30 cellular contexts compared by ENCODE assay signal in genomic region chr5:37962389-37962788, GRCh38.
"Had no signal": no experiment of that assay in that cellular context is flagged by ENCODE, and none has a peak within 500 bp of the region (broad histone marks: within the 10 kb centered on the region; RNA-seq: fewer than 3 reads in every experiment).

No MANE protein-coding gene starts in this region.

- H3K27me3 Mint-ChIP-seq: activated CD4-positive, alpha-beta memory T cell treated with anti-CD3 and anti-CD28 coated beads, Interleukin-2, amount 10 ng/mL, durations not matched to agents 7 days and 5 days; activated CD4-positive, alpha-beta T cell treated with anti-CD3 and anti-CD28 coated beads, Interleukin-2, amount 10 ng/mL, durations not matched to agents 7 days and 5 days; activated naive CD4-positive, alpha-beta T cell treated with anti-CD3 and anti-CD28 coated beads, Interleukin-2, amount 10 ng/mL, durations not matched to agents 7 days and 5 days; activated naive CD8-positive, alpha-beta T cell treated with anti-CD3 and anti-CD28 coated beads, Interleukin-2, amount 10 ng/mL, durations not matched to agents 7 days and 5 days; activated T-cell treated with anti-CD3 and anti-CD28 coated beads, Interleukin-2, amount 50 U/mL, for 24 hours; brain; central memory CD8-positive, alpha-beta T cell; effector memory CD8-positive, alpha-beta T cell had no signal

- H3K4me1 ChIP-seq: ascending aorta, breast epithelium, foreskin keratinocyte, gastrocnemius medialis had no signal

- H3K4me1 Mint-ChIP-seq: activated CD4-positive, alpha-beta memory T cell treated with anti-CD3 and anti-CD28 coated beads, Interleukin-2, amount 10 ng/mL, durations not matched to agents 7 days and 5 days; activated CD4-positive, alpha-beta T cell treated with anti-CD3 and anti-CD28 coated beads, Interleukin-2, amount 10 ng/mL, durations not matched to agents 7 days and 5 days; activated naive CD4-positive, alpha-beta T cell treated with anti-CD3 and anti-CD28 coated beads, Interleukin-2, amount 10 ng/mL, durations not matched to agents 7 days and 5 days; activated naive CD8-positive, alpha-beta T cell treated with anti-CD3 and anti-CD28 coated beads, Interleukin-2, amount 10 ng/mL, durations not matched to agents 7 days and 5 days; central memory CD8-positive, alpha-beta T cell had no signal

- FAIRE-seq: colon had no signal

- H3K36me3 Mint-ChIP-seq: activated naive CD4-positive, alpha-beta T cell treated with anti-CD3 and anti-CD28 coated beads, Interleukin-2, amount 10 ng/mL, durations not matched to agents 7 days and 5 days; activated naive CD8-positive, alpha-beta T cell treated with anti-CD3 and anti-CD28 coated beads, Interleukin-2, amount 10 ng/mL, durations not matched to agents 7 days and 5 days; brain had no signal

- H3K4me3 Mint-ChIP-seq: activated CD4-positive, alpha-beta memory T cell treated with anti-CD3 and anti-CD28 coated beads, Interleukin-2, amount 10 ng/mL, durations not matched to agents 7 days and 5 days; activated CD4-positive, alpha-beta T cell treated with anti-CD3 and anti-CD28 coated beads, Interleukin-2, amount 10 ng/mL, durations not matched to agents 7 days and 5 days; activated naive CD4-positive, alpha-beta T cell treated with anti-CD3 and anti-CD28 coated beads, Interleukin-2, amount 10 ng/mL, durations not matched to agents 7 days and 5 days; activated naive CD8-positive, alpha-beta T cell treated with anti-CD3 and anti-CD28 coated beads, Interleukin-2, amount 10 ng/mL, durations not matched to agents 7 days and 5 days; activated T-cell treated with anti-CD3 and anti-CD28 coated beads, Interleukin-2, amount 50 U/mL, for 24 hours; activated T-cell treated with anti-CD3 and anti-CD28 coated beads, Interleukin-2, amount 50 U/mL, for 72 hours; brain; central memory CD8-positive, alpha-beta T cell; effector memory CD8-positive, alpha-beta T cell had no signal

- DNase-seq: activated CD4-positive, alpha-beta memory T cell treated with anti-CD3 and anti-CD28 coated beads, Interleukin-2, amount 10 ng/mL, durations not matched to agents 7 days and 5 days; activated CD4-positive, alpha-beta T cell treated with anti-CD3 and anti-CD28 coated beads for 1 hour; activated CD4-positive, alpha-beta T cell treated with anti-CD3 and anti-CD28 coated beads for 4 hours; activated CD4-positive, alpha-beta T cell treated with anti-CD3 and anti-CD28 coated beads, Interleukin-2, amount 10 ng/mL, durations not matched to agents 7 days and 5 days; activated CD4-positive, alpha-beta T cell treated with anti-CD3 and anti-CD28 coated beads, Interleukin-2, amount 50 U/mL, for 4 hours; activated CD4-positive, CD25-positive, alpha-beta regulatory T cell; activated CD8-positive, alpha-beta memory T cell treated with anti-CD3 and anti-CD28 coated beads, Interleukin-2, amount 50 U/mL, for 48 hours; activated gamma-delta T cell; activated naive CD4-positive, alpha-beta T cell; activated naive CD4-positive, alpha-beta T cell treated with anti-CD3 and anti-CD28 coated beads, Interleukin-2, amount 10 ng/mL, durations not matched to agents 7 days and 5 days; activated naive CD8-positive, alpha-beta T cell treated with anti-CD3 and anti-CD28 coated beads, Interleukin-2, amount 10 ng/mL, durations not matched to agents 7 days and 5 days; activated T-cell treated with anti-CD3 and anti-CD28 coated beads for 4 hours; activated T-cell treated with anti-CD3 and anti-CD28 coated beads, Interleukin-2, amount 50 U/mL, for 24 hours; activated T-cell treated with anti-CD3 and anti-CD28 coated beads, Interleukin-2, amount 50 U/mL, for 72 hours; cortex of kidney; dermis blood vessel endothelial cell; effector CD4-positive, alpha-beta T cell; effector memory CD8-positive, alpha-beta T cell; erythroblast; foreskin keratinocyte; gastrocnemius medialis; T-helper 2 cell had no signal

- ATAC-seq: activated naive CD4-positive, alpha-beta T cell treated with anti-CD3 and anti-CD28 coated beads, Interleukin-2, amount 50 U/mL, for 72 hours; activated T-cell treated with anti-CD3 and anti-CD28 coated beads, Interleukin-2, amount 50 U/mL, for 72 hours; effector memory CD8-positive, alpha-beta T cell; foreskin keratinocyte; gastrocnemius medialis had no signal

- H3K27ac Mint-ChIP-seq: activated CD4-positive, alpha-beta memory T cell treated with anti-CD3 and anti-CD28 coated beads, Interleukin-2, amount 10 ng/mL, durations not matched to agents 7 days and 5 days; activated CD4-positive, alpha-beta T cell treated with anti-CD3 and anti-CD28 coated beads, Interleukin-2, amount 10 ng/mL, durations not matched to agents 7 days and 5 days; activated naive CD4-positive, alpha-beta T cell treated with anti-CD3 and anti-CD28 coated beads, Interleukin-2, amount 10 ng/mL, durations not matched to agents 7 days and 5 days; activated naive CD4-positive, alpha-beta T cell treated with anti-CD3 and anti-CD28 coated beads, Interleukin-2, amount 50 U/mL, for 72 hours; activated naive CD8-positive, alpha-beta T cell treated with anti-CD3 and anti-CD28 coated beads, Interleukin-2, amount 10 ng/mL, durations not matched to agents 7 days and 5 days; activated T-cell treated with anti-CD3 and anti-CD28 coated beads, Interleukin-2, amount 50 U/mL, for 24 hours; activated T-cell treated with anti-CD3 and anti-CD28 coated beads, Interleukin-2, amount 50 U/mL, for 72 hours; brain; effector memory CD8-positive, alpha-beta T cell had no signal

- H3K27ac ChIP-seq: ascending aorta, breast epithelium, cardiac muscle cell, esophagus muscularis mucosa, foreskin keratinocyte, gastrocnemius medialis had no signal

- H3K27me3 ChIP-seq: ascending aorta, breast epithelium, cardiac muscle cell, esophagus muscularis mucosa, gastrocnemius medialis had no signal

- H3K9me3 ChIP-seq: gastrocnemius medialis had no signal

- H3K4me3 ChIP-seq: ascending aorta, breast epithelium, cardiac muscle cell, esophagus muscularis mucosa, gastrocnemius medialis had no signal

- H3K36me3 ChIP-seq: ascending aorta, breast epithelium, cardiac muscle cell, esophagus muscularis mucosa, gastrocnemius medialis had no signal
